In the genomic region with DNA sequence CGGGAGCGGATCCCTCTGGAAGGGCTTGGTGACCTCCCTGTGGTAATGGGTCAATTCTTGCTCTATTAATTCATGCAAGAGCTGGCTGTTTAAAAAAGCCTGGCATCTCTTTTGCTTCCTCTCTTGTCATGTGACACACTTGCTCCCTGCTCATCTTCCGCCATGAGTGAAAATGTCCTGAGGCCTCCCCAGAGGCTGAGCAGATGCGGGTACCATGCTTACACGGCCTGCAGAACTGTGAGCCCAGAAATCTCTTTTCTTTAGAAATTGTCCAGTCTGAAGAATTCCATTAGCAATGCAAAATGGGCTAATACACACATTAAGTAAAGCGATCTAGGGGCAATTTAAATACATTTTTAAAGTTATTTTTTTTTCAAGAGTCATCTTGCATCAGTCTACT, we compare ENCODE assay signal across 34 cellular contexts.
"Had no signal": no experiment of that assay in that cellular context is flagged by ENCODE, and none has a peak within 500 bp of the region (broad histone marks: within the 10 kb centered on the region; RNA-seq: fewer than 3 reads in every experiment).

No MANE protein-coding gene starts in this region.

- H3K36me3 ChIP-seq: MG63 had no signal

- H3K4me3 ChIP-seq: MG63 had no signal

- H3K27me3 ChIP-seq: MG63 had no signal

- DNase-seq: Karpas-422, Kasumi-1, MG63, MM.1S, MV-4-11, NCI-H1048, NCI-H1092, NCI-H1092 treated with DMSO at 0.1 percent for 48 hours, NCI-H1105, NCI-H1105 treated with DMSO at 0.1 percent for 48 hours, NCI-H1417, NCI-H1417 treated with DMSO at 0.1 percent for 48 hours, NCI-H1436, NCI-H1436 treated with DMSO at 0.1 percent for 48 hours, NCI-H146, NCI-H1694, NCI-H1694 treated with DMSO at 0.1 percent for 48 hours, NCI-H187, NCI-H187 treated with DMSO at 0.1 percent for 48 hours, NCI-H1930, NCI-H2029, NCI-H2029 treated with DMSO at 0.1 percent for 48 hours, NCI-H2081, NCI-H2081 treated with DMSO at 0.1 percent for 48 hours, NCI-H2107, NCI-H2171, NCI-H2171 treated with DMSO at 0.1 percent for 48 hours, NCI-H2227 treated with DMSO at 0.1 percent for 48 hours, NCI-H226, NCI-H345, NCI-H446, NCI-H446 treated with DMSO at 0.1 percent for 48 hours, NCI-H510A, NCI-H510A treated with DMSO at 0.1 percent for 48 hours had no signal

- H3K9me3 ChIP-seq: MG63 had no signal
